In genomic region chr12:16347391-16348298, GRCh38 we compare ENCODE assay signal across 8 cellular contexts. TPM values are rescaled to one million over a fixed set of nuclear protein-coding genes. Genes with fewer than 3 reads are reported as not detected.
DNase-seq lines count a peak whose midpoint lies in the region; FAIRE-seq and TF ChIP-seq lines count a peak whose summit lies in the region.

A gene with protein sequence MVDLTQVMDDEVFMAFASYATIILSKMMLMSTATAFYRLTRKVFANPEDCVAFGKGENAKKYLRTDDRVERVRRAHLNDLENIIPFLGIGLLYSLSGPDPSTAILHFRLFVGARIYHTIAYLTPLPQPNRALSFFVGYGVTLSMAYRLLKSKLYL (plus strand): TSS chr12:16347645. CDS start chr12:16354253, 6,608 bp downstream.

- peaks cover 43% of the 10 kb centered on the region for H3K4me1 Mint-ChIP-seq in astrocyte (ENCODE audit: low read depth, unreplicated experiment)

- H3K9ac ChIP-seq in astrocyte (ENCODE audit: low read length) (peak within 1 kb of the TSS; percentile 83), Karpas-422 (ENCODE audit: low read length) (no peak within 1 kb of the TSS)

- H3K27ac Mint-ChIP-seq in astrocyte (ENCODE audit: unreplicated experiment): peak within 1 kb of the TSS; percentile 82

- H3K36me3 ChIP-seq in H7 (replicated peaks; ENCODE audit: control insufficient read depth, insufficient read depth, low read length): peaks cover 3% of the 10 kb centered on the region
- no peaks in the 10 kb centered on the region for H3K36me3 ChIP-seq in astrocyte (ENCODE audit: insufficient read depth, low read length)
- H3K36me3 ChIP-seq in Karpas-422 (ENCODE audit: insufficient read depth, low read length): no peaks in the 10 kb centered on the region

- no peak for FAIRE-seq in astrocyte (lab: Jason Lieb, UNC)

- H2AFZ ChIP-seq in astrocyte (ENCODE audit: low read depth, low read length): peak within 1 kb of the TSS; percentile 84
- H2AFZ ChIP-seq in Karpas-422 (ENCODE audit: low read length): no peak within 1 kb of the TSS

- H3K4me1 ChIP-seq in astrocyte (ENCODE audit: insufficient read depth, low read length): peaks cover 31% of the 10 kb centered on the region
- peaks cover 8% of the 10 kb centered on the region; the same call in 1 of the 2 replicates for H3K4me1 ChIP-seq in Karpas-422 (ENCODE audit: low read length)

- H3K79me2 ChIP-seq in astrocyte (ENCODE audit: insufficient read depth, low read length): peaks cover 7% of the 10 kb centered on the region
- no peaks in the 10 kb centered on the region for H3K79me2 ChIP-seq in Karpas-422 (ENCODE audit: low read length)

- H3K27ac ChIP-seq in astrocyte (ENCODE audit: low read depth, low read length): peak within 1 kb of the TSS; percentile 80
- no peak within 1 kb of the TSS for H3K27ac ChIP-seq in Karpas-422 (ENCODE audit: low read length)

- DNase-seq in DMS153 (lab: John Stamatoyannopoulos, UW) (peak; percentile 34), H7 (peak; percentile 86), NCI-H1417 (lab: John Stamatoyannopoulos, UW) (peak in 2 of 3 experiments; percentile 74 to 88), astrocyte (ENCODE audit: low read depth) (peak; percentile 39), iPS DF 19.7 (ENCODE audit: low read depth, low spot score) (peak; percentile 83), retina (peak; percentile 73), Karpas-422 (no peak), GOT3 (lab: John Stamatoyannopoulos, UW) (no peak)

- H3K4me2 ChIP-seq in astrocyte (ENCODE audit: low read length) (peak within 1 kb of the TSS; percentile 89), Karpas-422 (ENCODE audit: low read depth, low read length, poor library complexity, severe bottlenecking) (no peak within 1 kb of the TSS)

- H3K27me3 Mint-ChIP-seq in astrocyte (ENCODE audit: low read depth, unreplicated experiment): no peaks in the 10 kb centered on the region

- H3K9me3 ChIP-seq in astrocyte (ENCODE audit: insufficient read depth, low read depth, low read length): no peaks in the 10 kb centered on the region
- H3K9me3 ChIP-seq in Karpas-422 (ENCODE audit: low read length): no peaks in the 10 kb centered on the region

- peaks cover 3% of the 10 kb centered on the region for H3K36me3 Mint-ChIP-seq in astrocyte (ENCODE audit: low read depth, unreplicated experiment)

- H3K9me3 Mint-ChIP-seq in astrocyte (ENCODE audit: unreplicated experiment): peaks cover 3% of the 10 kb centered on the region

- H3K27me3 ChIP-seq in H7 (ENCODE audit: control insufficient read depth, insufficient read depth, low read length): no peaks in the 10 kb centered on the region
- H3K27me3 ChIP-seq in astrocyte (ENCODE audit: insufficient read depth, low read length): no peaks in the 10 kb centered on the region
- no peaks in the 10 kb centered on the region for H3K27me3 ChIP-seq in Karpas-422 (ENCODE audit: low read length)

- no peak for TF ChIP-seq CTCF in astrocyte (IDR thresholded peaks at IDR 0.05; ENCODE audit: insufficient read depth, low read depth, low read length)

- H3K4me3 ChIP-seq in H7 (ENCODE audit: insufficient read depth, low read depth, low read length) (peak within 1 kb of the TSS; percentile 79), astrocyte (ENCODE audit: insufficient read depth, low read depth, low read length) (peak within 1 kb of the TSS; percentile 62), Karpas-422 (ENCODE audit: low read length) (no peak within 1 kb of the TSS)

- H4K20me1 ChIP-seq in astrocyte (ENCODE audit: insufficient read depth, low read length) (no peaks in the 10 kb centered on the region), Karpas-422 (ENCODE audit: insufficient read depth, low read depth, low read length) (no peaks in the 10 kb centered on the region)

- H3K9me2 ChIP-seq in Karpas-422 (replicated peaks; ENCODE audit: insufficient read depth, low read length): no peaks in the 10 kb centered on the region

- peak within 1 kb of the TSS; percentile 90 for H3K4me3 Mint-ChIP-seq in astrocyte (ENCODE audit: unreplicated experiment)

RNA-seq across cellular contexts. Expression of the gene that starts here (rescaled TPM):
- 108 and 120 TPM in 2 replicates for total RNA-seq in H7 (2014; rRNA removed; shearing (Covaris generic))
- 73.5 and 104 TPM in 2 replicates for total RNA-seq in astrocyte
- total RNA-seq in Karpas-422 (2014; rRNA removed; shearing (Covaris generic); ENCODE audit: low replicate concordance): not detected in 2 replicates

Comparison
In these comparisons a context has a peak if more than half of its experiments do, and no peak if none do; other contexts are left out.
1. RNA of the gene that starts here (total RNA-seq): 108 to 120 TPM in H7 and 73.5 to 104 TPM in astrocyte; not detected in Karpas-422; every median in the first group is over 10 times any median in the second.
2. DNase-seq: peak in DMS153 (single experiment), H7 (single experiment), NCI-H1417 (2 of 3), astrocyte (single experiment), iPS DF 19.7 (single experiment) and retina (single experiment); none in Karpas-422 (single experiment) and GOT3 (single experiment).